16 cellular contexts compared by ENCODE assay signal in the genomic region with DNA sequence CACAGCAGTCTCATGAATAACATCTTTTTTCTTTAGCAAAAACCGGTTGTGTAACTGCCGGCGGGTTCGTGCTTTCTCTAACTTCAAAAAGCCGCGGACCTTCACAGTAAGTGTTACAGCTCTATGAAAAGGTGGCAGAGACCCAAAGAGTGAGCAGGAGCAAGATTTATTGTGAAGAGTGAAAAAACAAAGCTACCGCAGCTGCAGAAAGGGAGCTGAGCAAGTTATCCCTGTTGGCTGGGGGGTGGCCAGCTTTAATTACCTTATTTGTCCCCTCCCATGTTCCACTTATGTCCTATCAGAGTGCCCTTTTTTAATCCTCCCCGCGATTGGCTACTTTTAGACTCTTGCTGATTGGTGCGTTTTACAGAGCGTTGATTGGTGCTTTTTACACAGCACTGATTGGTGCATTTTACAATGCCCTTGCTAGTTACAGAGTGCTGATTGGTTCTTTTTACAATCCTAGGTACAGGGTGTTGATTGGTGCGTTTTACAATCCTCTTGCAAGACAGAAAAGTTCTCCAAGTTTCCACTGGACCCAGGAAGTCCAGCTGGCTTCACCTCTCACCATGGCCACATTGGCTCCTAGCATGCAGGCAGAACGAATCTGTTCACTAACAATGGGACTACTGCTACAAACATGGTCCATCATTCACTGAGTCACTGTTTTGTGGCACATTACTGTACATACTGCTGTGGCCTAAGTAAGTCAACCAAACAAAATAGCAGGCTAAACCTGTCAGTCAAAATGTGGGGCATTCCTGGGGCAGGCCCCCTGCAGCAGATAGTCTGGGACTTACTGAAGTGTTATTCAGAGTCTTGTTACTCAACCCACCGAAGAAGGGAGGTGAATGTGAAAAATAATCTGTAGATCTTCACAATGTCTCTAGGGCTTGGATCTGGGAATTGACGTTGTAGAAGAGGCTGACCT. TPM values are rescaled to one million over a fixed set of nuclear protein-coding genes. Genes with fewer than 3 reads are reported as not detected.
DNase-seq lines count a peak whose midpoint lies in the region; ATAC-seq and TF ChIP-seq lines count a peak whose summit lies in the region.
"Had no signal": no experiment of that assay in that cellular context is flagged by ENCODE, and none has a peak within 500 bp of the region (broad histone marks: within the 10 kb centered on the region; RNA-seq: fewer than 3 reads in every experiment).

No MANE protein-coding gene starts in this region.

- H3K4me1 Mint-ChIP-seq in MCF 10A (ENCODE audit: insufficient read depth, unreplicated experiment) (peaks cover 6% of the 10 kb centered on the region), mesothelial cell of epicardium (peaks cover 17% of the 10 kb centered on the region), HFFc6 (ENCODE audit: low read depth) (0 out of 2 replicates have a peak, but pooled peaks cover 7% of the 10 kb centered on the region)

- no TSS peak for BruUV-seq in MCF 10A (replicated peaks; lab: Mats Ljungman, UMichigan)

- H3K27ac ChIP-seq in breast epithelium: peak overlapping the region; percentile 52 to 70
- H3K27ac ChIP-seq: RWPE1 had no signal

- ATAC-seq in HG03469 (IDR thresholded peaks at IDR 0.05; ENCODE audit: unreplicated experiment): no peak
- no peak for ATAC-seq in GM18868 (IDR thresholded peaks at IDR 0.05; ENCODE audit: unreplicated experiment)
- ATAC-seq: activated CD4-positive, CD25-positive, alpha-beta regulatory T cell treated with anti-CD3 and anti-CD28 coated beads, Interleukin-2, amount 50 U/mL, for 24 hours had no signal

- in situ Hi-C loops in astrocyte of the spinal cord (cut with HindIII; ENCODE audit: low sequenced_read_pairs): no loop called here

- H3K9me3 Mint-ChIP-seq in MCF 10A (ENCODE audit: unreplicated experiment) (no peaks in the 10 kb centered on the region), mesothelial cell of epicardium (peaks cover 8% of the 10 kb centered on the region), HFFc6 (peaks cover 4% of the 10 kb centered on the region; the same call in 1 of the 2 replicates)

- no peak for TF ChIP-seq POLR2A in breast epithelium (IDR thresholded peaks at IDR 0.05)

- intact Hi-C loops in breast epithelium (cut with DNase I; ENCODE audit: low total_unique reads): loop anchor here (5.0 kb wide), 1 partner anchor 1309 kb away; no protein-coding TSS in a partner anchor
- intact Hi-C loops in MCF 10A (cut with micrococcal nuclease): loop anchor here (2.0 kb wide), 1 partner anchor 53 kb away; the partner anchor contains the start of gene MYLIP

- H3K9me3 ChIP-seq in breast epithelium: no peaks in the 10 kb centered on the region

- peak overlapping the region in 2 of 3 donors; percentile 36 to 59 for H3K4me3 ChIP-seq in breast epithelium
- H3K4me3 ChIP-seq in astrocyte of the spinal cord (ENCODE audit: low read depth, low read length): no peak overlapping the region

- H3K4me3 Mint-ChIP-seq in MCF 10A (ENCODE audit: unreplicated experiment) (no peak overlapping the region), mesothelial cell of epicardium (no peak overlapping the region), HFFc6 (no peak overlapping the region)

- TF ChIP-seq CTCF in breast epithelium (IDR thresholded peaks at IDR 0.05) (no peak), MCF 10A (IDR thresholded peaks at IDR 0.05; ENCODE audit: unreplicated experiment) (no peak), astrocyte of the spinal cord (IDR thresholded peaks at IDR 0.05; ENCODE audit: low read depth, low read length) (no peak), mesothelial cell of epicardium (IDR thresholded peaks at IDR 0.05; ENCODE audit: unreplicated experiment) (no peak), HFFc6 (IDR thresholded peaks at IDR 0.05) (no peak)

- H3K36me3 ChIP-seq in breast epithelium: no peaks in the 10 kb centered on the region

- CTCF ChIA-PET in MCF 10A (lab: Yijun Ruan, JAX): interaction anchor here (0.6 to 6.6 kb wide), 21 partner anchors 9 to 698 kb away, joined by 3 to 116 read pairs (median 4); no protein-coding TSS in a partner anchor

- H3K27me3 Mint-ChIP-seq in MCF 10A (ENCODE audit: insufficient read depth, unreplicated experiment): no peaks in the 10 kb centered on the region
- no peaks in the 10 kb centered on the region for H3K27me3 Mint-ChIP-seq in mesothelial cell of epicardium (ENCODE audit: low read depth)
- H3K27me3 Mint-ChIP-seq in HFFc6 (ENCODE audit: insufficient read depth): peaks cover 22% of the 10 kb centered on the region
- H3K27me3 Mint-ChIP-seq: IgD-negative memory B cell had no signal

- H3K4me1 ChIP-seq in breast epithelium: no peaks in the 10 kb centered on the region

- H3K27ac Mint-ChIP-seq in MCF 10A (ENCODE audit: low read depth, unreplicated experiment) (no peak overlapping the region), mesothelial cell of epicardium (peak overlapping the region; percentile 47), HFFc6 (no peak overlapping the region)
- H3K27ac Mint-ChIP-seq: IgD-negative memory B cell had no signal

- POLR2A ChIA-PET in MCF 10A (lab: Yijun Ruan, JAX): interaction anchor here (0.7 to 2.2 kb wide), 3 partner anchors 24 to 53 kb away, joined by 3 to 12 read pairs (median 4); partner anchors contain the start of gene MYLIP

- H3K36me3 Mint-ChIP-seq in MCF 10A (ENCODE audit: insufficient read depth, unreplicated experiment) (no peaks in the 10 kb centered on the region), mesothelial cell of epicardium (no peaks in the 10 kb centered on the region), HFFc6 (ENCODE audit: low read depth) (no peaks in the 10 kb centered on the region)
- H3K36me3 Mint-ChIP-seq: IgD-negative memory B cell had no signal

- DNase-seq in breast epithelium (ENCODE audit: low spot score in 2 of 2) (peak in 1 of 2 donors; percentile 48), MCF 10A (ENCODE audit: unreplicated experiment) (no peak), astrocyte of the spinal cord (ENCODE audit: low read depth, low spot score) (peak; percentile 11), mesothelial cell of epicardium (ENCODE audit: low spot score in 2 of 2, unreplicated experiment in 2 of 2) (no peak), HPDE6-E6E7 (ENCODE audit: extremely low spot score) (no peak), HFFc6 (no peak)
- DNase-seq: activated T-cell treated with anti-CD3 and anti-CD28 coated beads, Interleukin-2, amount 50 U/mL, for 1 hour; GDM1; NCI-H1048; NCI-H82; occipital lobe had no signal

- no peaks in the 10 kb centered on the region for H3K27me3 ChIP-seq in breast epithelium

RNA-seq across cellular contexts. Expression of gene MYLIP, which starts 52.8 kb away (rescaled TPM):
- total RNA-seq in breast epithelium (10 to 100 TPM; 47.2 to 63.0 (median 59.6) TPM), MCF 10A (2022) (2.1 TPM in 2 replicates), mesothelial cell of epicardium (23.9 to 25.7 TPM (median 24.9 TPM) in 3 replicates)
- total RNA-seq in HFFc6 (2021; fragmentation: NEBNext Ultra II Directional; extraction: Animal tissue kit (Norgen Biotek cat#: 25700)): 1 to 10 TPM in 3 of 6 experiments, under 1 TPM in 3; 0.80 to 1.2 (median 1.0) TPM

RNA-seq across cellular contexts. Expression of gene GMPR, which starts 56.7 kb away (rescaled TPM):
- total RNA-seq in breast epithelium (10 to 100 TPM in 1 of 3 donors, 1 to 10 TPM in 2; 4.3 to 16.4 (median 5.9) TPM), MCF 10A (2022) (1.9 and 3.0 TPM in 2 replicates), mesothelial cell of epicardium (4.0 to 5.2 TPM (median 4.3 TPM) in 3 replicates)
- 1 to 10 TPM; 4.7 to 9.1 (median 5.4) TPM for total RNA-seq in HFFc6 (2021; fragmentation: NEBNext Ultra II Directional; extraction: Animal tissue kit (Norgen Biotek cat#: 25700))
